ENCODE assay signal across 1 cellular context in genomic region chr20:42018979-42019378, GRCh38.
TF ChIP-seq lines count a peak whose summit lies in the region.

No MANE protein-coding gene starts in this region.

TF ChIP-seq in HepG2, 621 proteins besides CTCF, POLR2A, EP300 and RAD21 (continued from another document):
- TF ChIP-seq ZNF367 (CRISPR knock-in tag; IDR thresholded peaks at IDR 0.05; ENCODE audit: borderline replicate concordance) (no peak), CREB1 (IDR thresholded peaks at IDR 0.05) (peak; percentile 65; the same call in 1 of the 2 replicates), CREB1 (CRISPR knock-in tag; IDR thresholded peaks at IDR 0.05) (no peak), SMC3 (IDR thresholded peaks at IDR 0.05; ENCODE audit: low read length) (peak; percentile 13; the same call in 1 of the 2 replicates), BRCA1 (CRISPR knock-in tag; IDR thresholded peaks at IDR 0.05) (no peak), NFYC (CRISPR knock-in tag; IDR thresholded peaks at IDR 0.05) (no peak), MTF2 (CRISPR knock-in tag; IDR thresholded peaks at IDR 0.05; ENCODE audit: borderline replicate concordance) (no peak), ZNF703 (CRISPR knock-in tag; IDR thresholded peaks at IDR 0.05; ENCODE audit: borderline replicate concordance) (no peak), XRCC5 (optimal IDR thresholded peaks at IDR 0.05; ENCODE audit: low read length) (peak; percentile 55), ZFP36 (IDR thresholded peaks at IDR 0.05; ENCODE audit: borderline replicate concordance, low read depth, low read length, partially characterized antibody) (no peak)
- TF ChIP-seq, protein P1, sequence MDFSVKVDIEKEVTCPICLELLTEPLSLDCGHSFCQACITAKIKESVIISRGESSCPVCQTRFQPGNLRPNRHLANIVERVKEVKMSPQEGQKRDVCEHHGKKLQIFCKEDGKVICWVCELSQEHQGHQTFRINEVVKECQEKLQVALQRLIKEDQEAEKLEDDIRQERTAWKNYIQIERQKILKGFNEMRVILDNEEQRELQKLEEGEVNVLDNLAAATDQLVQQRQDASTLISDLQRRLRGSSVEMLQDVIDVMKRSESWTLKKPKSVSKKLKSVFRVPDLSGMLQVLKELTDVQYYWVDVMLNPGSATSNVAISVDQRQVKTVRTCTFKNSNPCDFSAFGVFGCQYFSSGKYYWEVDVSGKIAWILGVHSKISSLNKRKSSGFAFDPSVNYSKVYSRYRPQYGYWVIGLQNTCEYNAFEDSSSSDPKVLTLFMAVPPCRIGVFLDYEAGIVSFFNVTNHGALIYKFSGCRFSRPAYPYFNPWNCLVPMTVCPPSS (IDR thresholded peaks at IDR 0.05) = no peak
- TF ChIP-seq, protein P2, sequence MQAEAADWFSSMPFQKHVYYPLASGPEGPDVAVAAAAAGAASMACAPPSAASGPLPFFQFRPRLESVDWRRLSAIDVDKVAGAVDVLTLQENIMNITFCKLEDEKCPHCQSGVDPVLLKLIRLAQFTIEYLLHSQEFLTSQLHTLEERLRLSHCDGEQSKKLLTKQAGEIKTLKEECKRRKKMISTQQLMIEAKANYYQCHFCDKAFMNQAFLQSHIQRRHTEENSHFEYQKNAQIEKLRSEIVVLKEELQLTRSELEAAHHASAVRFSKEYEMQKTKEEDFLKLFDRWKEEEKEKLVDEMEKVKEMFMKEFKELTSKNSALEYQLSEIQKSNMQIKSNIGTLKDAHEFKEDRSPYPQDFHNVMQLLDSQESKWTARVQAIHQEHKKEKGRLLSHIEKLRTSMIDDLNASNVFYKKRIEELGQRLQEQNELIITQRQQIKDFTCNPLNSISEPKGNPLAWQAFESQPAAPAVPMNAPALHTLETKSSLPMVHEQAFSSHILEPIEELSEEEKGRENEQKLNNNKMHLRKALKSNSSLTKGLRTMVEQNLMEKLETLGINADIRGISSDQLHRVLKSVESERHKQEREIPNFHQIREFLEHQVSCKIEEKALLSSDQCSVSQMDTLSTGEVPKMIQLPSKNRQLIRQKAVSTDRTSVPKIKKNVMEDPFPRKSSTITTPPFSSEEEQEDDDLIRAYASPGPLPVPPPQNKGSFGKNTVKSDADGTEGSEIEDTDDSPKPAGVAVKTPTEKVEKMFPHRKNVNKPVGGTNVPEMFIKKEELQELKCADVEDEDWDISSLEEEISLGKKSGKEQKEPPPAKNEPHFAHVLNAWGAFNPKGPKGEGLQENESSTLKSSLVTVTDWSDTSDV (CRISPR knock-in tag; IDR thresholded peaks at IDR 0.05) = no peak
